ENCODE assay signal across 8 cellular contexts in genomic region chr9:33719581-33720374, GRCh38.
DNase-seq lines count a peak whose midpoint lies in the region; ATAC-seq and TF ChIP-seq lines count a peak whose summit lies in the region.

No MANE protein-coding gene starts in this region.

- no peaks in the 10 kb centered on the region for H3K36me3 ChIP-seq in hepatocyte (replicated peaks; ENCODE audit: insufficient read depth, low read depth)

- no peaks in the 10 kb centered on the region for H3K4me1 ChIP-seq in hepatocyte (ENCODE audit: insufficient read depth)

- no peak overlapping the region for H3K4me3 ChIP-seq in hepatocyte

- ATAC-seq in GM18868 (IDR thresholded peaks at IDR 0.05; ENCODE audit: unreplicated experiment) = peak; percentile 51
- no peak for ATAC-seq in GM19463 (IDR thresholded peaks at IDR 0.05; ENCODE audit: unreplicated experiment)

- H3K79me2 ChIP-seq in hepatocyte = no peaks in the 10 kb centered on the region

- DNase-seq in AG09319 (ENCODE audit: extremely low read depth, low read depth) = no peak
- peak; percentile 74 for DNase-seq in NCI-H748 treated with DMSO at 0.1 percent for 48 hours (lab: John Stamatoyannopoulos, UW)
- peak; percentile 15 for DNase-seq in activated T-helper 9 cell treated with anti-CD3 and anti-CD28 coated beads, Interleukin-2, amount 50 U/mL, for 16 hours (ENCODE audit: low read depth)
- DNase-seq in hepatocyte (ENCODE audit: low spot score) = no peak
- peak; percentile 29 for DNase-seq in stimulated activated CD8-positive, alpha-beta memory T cell treated with anti-CD3 and anti-CD28 coated beads, Interleukin-4, amount 100 ng/mL, for 24 hours (ENCODE audit: low read depth)
- no peak for DNase-seq in NCI-H226

- no peaks in the 10 kb centered on the region for H3K27me3 ChIP-seq in hepatocyte

- no peak overlapping the region for H2AFZ ChIP-seq in hepatocyte

- H3K9me3 ChIP-seq in hepatocyte (ENCODE audit: low read depth) = no peaks in the 10 kb centered on the region

- no peak overlapping the region for H3K27ac ChIP-seq in hepatocyte

- WGBS in hepatocyte (ENCODE audit: low lambda C conversion rate, missing lambda C conversion rate) = 77% methylated on average over 16 of the region's 19 CpGs

- no peaks in the 10 kb centered on the region for H3K9me2 ChIP-seq in hepatocyte (replicated peaks; ENCODE audit: insufficient read depth)

- H4K20me1 ChIP-seq in hepatocyte (ENCODE audit: insufficient read depth, poor library complexity, severe bottlenecking) = no peaks in the 10 kb centered on the region

- no peak overlapping the region for H3K4me2 ChIP-seq in hepatocyte

- TF ChIP-seq CTCF in AG09319 (IDR thresholded peaks at IDR 0.05; ENCODE audit: low read depth, low read length) = peak; percentile 41
- peak; percentile 34 for TF ChIP-seq CTCF in hepatocyte (IDR thresholded peaks at IDR 0.05; ENCODE audit: poor library complexity)

Comparison
In these comparisons a context has a peak if more than half of its experiments do, and no peak if none do; other contexts are left out.
1. DNase-seq: peak in NCI-H748 treated with DMSO at 0.1 percent for 48 hours (single experiment), activated T-helper 9 cell treated with anti-CD3 and anti-CD28 coated beads, Interleukin-2, amount 50 U/mL, for 16 hours (single experiment) and stimulated activated CD8-positive, alpha-beta memory T cell treated with anti-CD3 and anti-CD28 coated beads, Interleukin-4, amount 100 ng/mL, for 24 hours (single experiment); none in AG09319 (single experiment), hepatocyte (single experiment) and NCI-H226 (single experiment).